In genomic region chr9:129889461-129889935, GRCh38 we compare ENCODE assay signal across 9 cellular contexts. TPM values are rescaled to one million over a fixed set of nuclear protein-coding genes. Genes with fewer than 3 reads are reported as not detected.
A peak's percentile ranks its signal among the peaks of the same experiment; 100 is the strongest.
DNase-seq lines count a peak whose midpoint lies in the region; ATAC-seq and TF ChIP-seq lines count a peak whose summit lies in the region.
"Had no signal": no experiment of that assay in that cellular context is flagged by ENCODE, and none has a peak within 500 bp of the region (broad histone marks: within the 10 kb centered on the region; RNA-seq: fewer than 3 reads in every experiment).

No MANE protein-coding gene starts in this region.

- DNase-seq in Jurkat, Clone E6-1 (ENCODE audit: low read depth, low spot score): no peak
- peak; percentile 82 for DNase-seq in activated CD4-positive, alpha-beta T cell treated with anti-CD3 and anti-CD28 coated beads, Interleukin-2, amount 10 ng/mL, durations not matched to agents 24 days and 14 days
- DNase-seq in endothelial cell (ENCODE audit: low spot score) (no peak), tibial artery (no peak)
- DNase-seq in stimulated activated naive CD8-positive, alpha-beta T cell treated with anti-CD3 and anti-CD28 coated beads, Interleukin-15, amount 100 ng/mL, for 72 hours: peak; percentile 52 to 62
- DNase-seq: left cardiac atrium; NK-92 treated with Interleukin-12 subunit alpha and Interleukin-12 subunit beta, amount 100 ng/mL, for 24 hours had no signal

- no peak overlapping the region for H3K27ac ChIP-seq in tibial artery

- H3K4me3 Mint-ChIP-seq in activated CD4-positive, alpha-beta T cell treated with anti-CD3 and anti-CD28 coated beads, Interleukin-2, amount 10 ng/mL, durations not matched to agents 24 days and 14 days: peak overlapping the region; percentile 83
- H3K4me3 Mint-ChIP-seq in endothelial cell (ENCODE audit: unreplicated experiment): peak overlapping the region; percentile 86
- H3K4me3 Mint-ChIP-seq in stimulated activated naive CD8-positive, alpha-beta T cell treated with anti-CD3 and anti-CD28 coated beads, Interleukin-15, amount 100 ng/mL, for 72 hours: peak overlapping the region; percentile 86 to 91

- H3K27me3 ChIP-seq in tibial artery: no peaks in the 10 kb centered on the region

- peaks cover 60% of the 10 kb centered on the region for H3K36me3 Mint-ChIP-seq in activated CD4-positive, alpha-beta T cell treated with anti-CD3 and anti-CD28 coated beads, Interleukin-2, amount 10 ng/mL, durations not matched to agents 24 days and 14 days (ENCODE audit: low read depth)
- peaks cover 38% of the 10 kb centered on the region for H3K36me3 Mint-ChIP-seq in endothelial cell (ENCODE audit: low read depth, unreplicated experiment)

- H3K36me3 ChIP-seq in tibial artery: peaks cover 7 to 33% (median 30%) of the 10 kb centered on the region in 3 donors

- intact Hi-C loops in activated CD4-positive, alpha-beta T cell treated with anti-CD3 and anti-CD28 coated beads, Interleukin-2, amount 10 ng/mL, durations not matched to agents 24 days and 14 days (cut with micrococcal nuclease): loop anchor here (5.0 to 10.0 kb wide), 3 partner anchors 67 to 1388 kb away; partner anchors contain the start of genes FAM78A and TOR1A
- intact Hi-C loops in tibial artery (cut with DNase I; ENCODE audit: low total_unique reads): loop anchor here (5.0 to 10.0 kb wide), 2 partner anchors 55 to 168 kb away; no protein-coding TSS in a partner anchor

- ATAC-seq in stimulated activated naive CD8-positive, alpha-beta T cell treated with anti-CD3 and anti-CD28 coated beads, Interleukin-15, amount 100 ng/mL, for 72 hours: no peak
- ATAC-seq in GM18498 (IDR thresholded peaks at IDR 0.05; ENCODE audit: unreplicated experiment) (no peak), HG03378 (IDR thresholded peaks at IDR 0.05; ENCODE audit: unreplicated experiment) (no peak)
- ATAC-seq: left cardiac atrium had no signal

- H3K4me1 Mint-ChIP-seq in activated CD4-positive, alpha-beta T cell treated with anti-CD3 and anti-CD28 coated beads, Interleukin-2, amount 10 ng/mL, durations not matched to agents 24 days and 14 days: peaks cover 78% of the 10 kb centered on the region
- peaks cover 50% of the 10 kb centered on the region for H3K4me1 Mint-ChIP-seq in endothelial cell (ENCODE audit: unreplicated experiment)
- peaks cover 82% of the 10 kb centered on the region for H3K4me1 Mint-ChIP-seq in stimulated activated naive CD8-positive, alpha-beta T cell treated with anti-CD3 and anti-CD28 coated beads, Interleukin-15, amount 100 ng/mL, for 72 hours

- no peaks in the 10 kb centered on the region for H3K27me3 Mint-ChIP-seq in activated CD4-positive, alpha-beta T cell treated with anti-CD3 and anti-CD28 coated beads, Interleukin-2, amount 10 ng/mL, durations not matched to agents 24 days and 14 days
- peaks cover 14% of the 10 kb centered on the region for H3K27me3 Mint-ChIP-seq in endothelial cell (ENCODE audit: unreplicated experiment)
- H3K27me3 Mint-ChIP-seq in stimulated activated naive CD8-positive, alpha-beta T cell treated with anti-CD3 and anti-CD28 coated beads, Interleukin-15, amount 100 ng/mL, for 72 hours: no peaks in the 10 kb centered on the region

- H3K9me3 ChIP-seq in tibial artery: no peaks in the 10 kb centered on the region

- peaks cover 0 to 47% (median 36%) of the 10 kb centered on the region in 4 donors for H3K4me1 ChIP-seq in tibial artery

- peak overlapping the region; percentile 98 for H3K27ac Mint-ChIP-seq in activated CD4-positive, alpha-beta T cell treated with anti-CD3 and anti-CD28 coated beads, Interleukin-2, amount 10 ng/mL, durations not matched to agents 24 days and 14 days
- H3K27ac Mint-ChIP-seq in endothelial cell (ENCODE audit: unreplicated experiment): peak overlapping the region; percentile 80
- H3K27ac Mint-ChIP-seq in stimulated activated naive CD8-positive, alpha-beta T cell treated with anti-CD3 and anti-CD28 coated beads, Interleukin-15, amount 100 ng/mL, for 72 hours: peak overlapping the region; percentile 98 to 99

- no peaks in the 10 kb centered on the region for H3K9me3 Mint-ChIP-seq in activated CD4-positive, alpha-beta T cell treated with anti-CD3 and anti-CD28 coated beads, Interleukin-2, amount 10 ng/mL, durations not matched to agents 24 days and 14 days
- no peaks in the 10 kb centered on the region for H3K9me3 Mint-ChIP-seq in endothelial cell (ENCODE audit: unreplicated experiment)
- no peaks in the 10 kb centered on the region for H3K9me3 Mint-ChIP-seq in stimulated activated naive CD8-positive, alpha-beta T cell treated with anti-CD3 and anti-CD28 coated beads, Interleukin-15, amount 100 ng/mL, for 72 hours

- TF ChIP-seq CTCF in endothelial cell (IDR thresholded peaks at IDR 0.05; ENCODE audit: unreplicated experiment) (no peak), tibial artery (IDR thresholded peaks at IDR 0.05) (no peak)

- H3K4me3 ChIP-seq in Jurkat, Clone E6-1 (ENCODE audit: low read length): peak overlapping the region; percentile 46; the same call in 1 of the 2 replicates
- no peak overlapping the region for H3K4me3 ChIP-seq in tibial artery

RNA-seq across cellular contexts. Expression of gene USP20, which starts 54.2 kb away (rescaled TPM):
- polyA plus RNA-seq in Jurkat, Clone E6-1 (2012; ENCODE audit: insufficient read depth, insufficient read length): 46.8 TPM
- total RNA-seq in activated CD4-positive, alpha-beta T cell treated with anti-CD3 and anti-CD28 coated beads, Interleukin-2, amount 10 ng/mL, durations not matched to agents 24 days and 14 days: 44.3 and 47.2 TPM in 2 replicates
- total RNA-seq in endothelial cell (ENCODE audit: unreplicated experiment): 21.7 TPM

RNA-seq across cellular contexts. Expression of gene C9orf78, which starts 54.4 kb away (rescaled TPM):
- 225 TPM for polyA plus RNA-seq in Jurkat, Clone E6-1 (2012; ENCODE audit: insufficient read depth, insufficient read length)
- 59.9 and 60.9 TPM in 2 replicates for total RNA-seq in activated CD4-positive, alpha-beta T cell treated with anti-CD3 and anti-CD28 coated beads, Interleukin-2, amount 10 ng/mL, durations not matched to agents 24 days and 14 days
- 29.1 TPM for total RNA-seq in endothelial cell (ENCODE audit: unreplicated experiment)

Comparison
In these comparisons a context has a peak if more than half of its experiments do, and no peak if none do; other contexts are left out.
1. DNase-seq: peak in activated CD4-positive, alpha-beta T cell treated with anti-CD3 and anti-CD28 coated beads, Interleukin-2, amount 10 ng/mL, durations not matched to agents 24 days and 14 days (single experiment) and stimulated activated naive CD8-positive, alpha-beta T cell treated with anti-CD3 and anti-CD28 coated beads, Interleukin-15, amount 100 ng/mL, for 72 hours (2 of 2); none in Jurkat, Clone E6-1 (single experiment), endothelial cell (single experiment) and tibial artery (0 of 2).
2. Peak in every context shown above with its lines, with median percentiles within 50 percentile points of each other: H3K27ac Mint-ChIP-seq and H3K4me3 Mint-ChIP-seq.